In genomic region chr1:156420209-156421061, GRCh38 we compare ENCODE assay signal across 9 cellular contexts. TPM values are rescaled to one million over a fixed set of nuclear protein-coding genes. Genes with fewer than 3 reads are reported as not detected.
A peak's percentile ranks its signal among the peaks of the same experiment; 100 is the strongest.
DNase-seq lines count a peak whose midpoint lies in the region; ATAC-seq and TF ChIP-seq lines count a peak whose summit lies in the region.
"Had no signal": no experiment of that assay in that cellular context is flagged by ENCODE, and none has a peak within 500 bp of the region (broad histone marks: within the 10 kb centered on the region; RNA-seq: fewer than 3 reads in every experiment).

No MANE protein-coding gene starts in this region.

- peak overlapping the region; percentile 6 to 27 for H3K9ac ChIP-seq in duodenal mucosa (ENCODE audit: low read depth in 1 of 2, low read length in 2 of 2)
- no peak overlapping the region for H3K9ac ChIP-seq in skeletal muscle satellite cell (ENCODE audit: low read depth, low read length)

- peak overlapping the region; percentile 74 for H3K4me3 Mint-ChIP-seq in GM23338
- H3K4me3 Mint-ChIP-seq: neural crest cell had no signal

- H3K27me3 ChIP-seq in GM23338 (ENCODE audit: insufficient read depth) (peaks cover 95% of the 10 kb centered on the region), duodenal mucosa (ENCODE audit: control insufficient read depth in 1 of 2, insufficient read depth in 2 of 2, low read length in 2 of 2) (peaks cover 83 to 95% of the 10 kb centered on the region in 2 donors), skeletal muscle satellite cell (ENCODE audit: control insufficient read depth, insufficient read depth, low read length) (peaks cover 97% of the 10 kb centered on the region)

- ATAC-seq in GM23338: peak; percentile 26
- ATAC-seq in HG02763 (IDR thresholded peaks at IDR 0.05; ENCODE audit: unreplicated experiment): no peak
- ATAC-seq in GM19324 (IDR thresholded peaks at IDR 0.05; ENCODE audit: low FRiP score, unreplicated experiment): no peak
- no peak for ATAC-seq in GM21529 (IDR thresholded peaks at IDR 0.05; ENCODE audit: unreplicated experiment)

- H3K36me3 ChIP-seq in GM23338 (ENCODE audit: insufficient read depth) (no peaks in the 10 kb centered on the region), duodenal mucosa (ENCODE audit: control insufficient read depth in 1 of 2, insufficient read depth in 2 of 2, low read length in 2 of 2) (no peaks in the 10 kb centered on the region), skeletal muscle satellite cell (ENCODE audit: insufficient read depth, low read length) (no peaks in the 10 kb centered on the region)

- no peaks in the 10 kb centered on the region for H3K79me2 ChIP-seq in GM23338 (replicated peaks; ENCODE audit: insufficient read depth)

- peaks cover 9% of the 10 kb centered on the region; the same call in 1 of the 2 replicates for H4K20me1 ChIP-seq in GM23338 (replicated peaks; ENCODE audit: insufficient read depth)

- H3K4me2 ChIP-seq in GM23338: peak overlapping the region; percentile 90
- H3K4me2 ChIP-seq in skeletal muscle satellite cell (ENCODE audit: low read length): peak overlapping the region; percentile 40

- H3K27me3 Mint-ChIP-seq in GM23338 (ENCODE audit: insufficient read depth, low read depth, poor library complexity): peaks cover 66% of the 10 kb centered on the region

- peak overlapping the region; percentile 86 for H2AFZ ChIP-seq in GM23338

- H3K4me3 ChIP-seq in GM23338 (peak overlapping the region; percentile 66), duodenal mucosa (ENCODE audit: low read depth in 1 of 2, low read length in 2 of 2) (peak overlapping the region; percentile 44 to 63), skeletal muscle satellite cell (ENCODE audit: low read length) (no peak overlapping the region)

- peaks cover 36% of the 10 kb centered on the region for H3K4me1 Mint-ChIP-seq in GM23338

- no peak; a peak in 1 of 4 replicates for TF ChIP-seq CTCF in GM23338 (conservative IDR thresholded peaks at IDR 0.05; ENCODE audit: low read depth in 2 of 2)

- no peaks in the 10 kb centered on the region for H3K36me3 Mint-ChIP-seq in GM23338 (ENCODE audit: low read depth)

- H3K27ac Mint-ChIP-seq in GM23338: no peak overlapping the region

- H3K9me3 ChIP-seq in duodenal mucosa (ENCODE audit: control insufficient read depth in 1 of 2, low read length in 2 of 2) (no peaks in the 10 kb centered on the region), skeletal muscle satellite cell (replicated peaks; ENCODE audit: low read length) (no peaks in the 10 kb centered on the region)

- H3K4me1 ChIP-seq in GM23338 (ENCODE audit: insufficient read depth): peaks cover 36% of the 10 kb centered on the region
- H3K4me1 ChIP-seq in duodenal mucosa (ENCODE audit: control insufficient read depth in 1 of 2, insufficient read depth in 2 of 2, low read length in 2 of 2): peaks cover 16 to 23% of the 10 kb centered on the region in 2 donors
- peaks cover 11% of the 10 kb centered on the region for H3K4me1 ChIP-seq in skeletal muscle satellite cell (ENCODE audit: control insufficient read depth, insufficient read depth, low read length)

- H3F3A ChIP-seq in GM23338 (replicated peaks; ENCODE audit: low read depth): peaks cover 31% of the 10 kb centered on the region

- no peaks in the 10 kb centered on the region for H3K9me2 ChIP-seq in GM23338 (ENCODE audit: insufficient read depth)

- H3K27ac ChIP-seq in GM23338 (ENCODE audit: low read depth) (no peak overlapping the region), duodenal mucosa (ENCODE audit: low read depth, low read length) (no peak overlapping the region)
- H3K27ac ChIP-seq: SK-N-MC had no signal

- DNase-seq in GM23338 (ENCODE audit: low spot score) (peak; percentile 70), T-helper 22 cell (ENCODE audit: low read depth) (peak; percentile 21)

- H3K9me3 Mint-ChIP-seq in GM23338: no peaks in the 10 kb centered on the region
- H3K9me3 Mint-ChIP-seq: neural crest cell had no signal

TF ChIP-seq in GM23338, 12 proteins besides CTCF, POLR2A, EP300 and RAD21:
- TF ChIP-seq ETS1 (IDR thresholded peaks at IDR 0.05) (no peak), EZH2phosphoT487 (IDR thresholded peaks at IDR 0.05; ENCODE audit: unreplicated experiment) (peak; percentile 96), EZH2 (IDR thresholded peaks at IDR 0.05; ENCODE audit: low read depth, unreplicated experiment) (peak; percentile 92)

RNA-seq across cellular contexts. Expression of gene RHBG, which starts 51.4 kb away (rescaled TPM):
- total RNA-seq in GM23338 (2014; rRNA removed; shearing (Covaris generic)): 1.6 and 1.7 TPM in 2 replicates
- polyA plus RNA-seq in GM23338 (2016; fragmentation: Nextera tagmentation; extraction: Ambion mirVana): 1.2 and 2.1 TPM in 2 replicates
- total RNA-seq in skeletal muscle satellite cell (2012; rRNA removed): not detected in 2 replicates
- total RNA-seq: neural crest cell had no signal
